In genomic region chr1:116096013-116096618, GRCh38 we compare ENCODE assay signal across 27 cellular contexts. TPM values are rescaled to one million over a fixed set of nuclear protein-coding genes. Genes with fewer than 3 reads are reported as not detected.
"Had no signal": no experiment of that assay in that cellular context is flagged by ENCODE, and none has a peak within 500 bp of the region (broad histone marks: within the 10 kb centered on the region; RNA-seq: fewer than 3 reads in every experiment).

No MANE protein-coding gene starts in this region.

- H3K4me3 ChIP-seq: coronary artery, esophagus squamous epithelium, heart right ventricle, left ventricle myocardium inferior, lower lobe of right lung, ovary, psoas muscle, skin epidermis, spleen, testis, tibial artery had no signal

- H3K27me3 ChIP-seq: esophagus squamous epithelium, heart right ventricle, ovary, spleen, testis, tibial artery had no signal

- DNase-seq: dermis blood vessel endothelial cell; effector memory CD4-positive, alpha-beta T cell; erythroblast; esophagus squamous epithelium; foreskin melanocyte; glutamatergic neuron; heart right ventricle; hippocampal formation; left cardiac atrium; left ventricle myocardium inferior; lower lobe of right lung; natural killer cell; occipital lobe; ovary; posterior cingulate gyrus; psoas muscle; right cardiac atrium; spleen; stimulated activated CD4-positive, alpha-beta T cell treated with anti-CD3 and anti-CD28 coated beads, Interleukin-4, amount 100 ng/mL, for 4 hours; stimulated activated naive CD8-positive, alpha-beta T cell treated with anti-CD3 and anti-CD28 coated beads, Interleukin-15, Interleukin-2, amounts not matched to agents 100 U/mL and 50 U/mL, for 24 hours; substantia nigra; testis; tibial artery had no signal

- ATAC-seq: heart right ventricle; left cardiac atrium; lower lobe of right lung; natural killer cell; psoas muscle; right cardiac atrium; stimulated activated memory B cell treated with anti-CD40 and anti-IgM and Interleukin-4, amounts not matched to agents 10 μg/mL and 1 μg/mL and 100 μg/mL, for 72 hours; stimulated activated naive CD8-positive, alpha-beta T cell treated with anti-CD3 and anti-CD28 coated beads, Interleukin-15, Interleukin-2, amounts not matched to agents 100 U/mL and 50 U/mL, for 24 hours had no signal

- H3K27ac ChIP-seq: coronary artery, esophagus squamous epithelium, heart right ventricle, left ventricle myocardium inferior, lower lobe of right lung, ovary, psoas muscle, skin epidermis, spleen, testis, tibial artery had no signal

- H3K36me3 ChIP-seq: esophagus squamous epithelium, lower lobe of right lung, ovary had no signal

- H3K4me1 ChIP-seq: left ventricle myocardium inferior, lower lobe of right lung, psoas muscle, spleen, testis, tibial artery had no signal

- H3K9me3 ChIP-seq: testis had no signal

RNA-seq across cellular contexts. Expression of gene MAB21L3, which starts 15.1 kb away (rescaled TPM):
- total RNA-seq: left ventricle myocardium inferior, natural killer cell, ovary, psoas muscle had no signal
- polyA plus RNA-seq: heart right ventricle, neural cell, ovary, right cardiac atrium had no signal
